ENCODE assay signal across 16 cellular contexts in genomic region chr10:69484736-69485135, GRCh38. TPM values are rescaled to one million over a fixed set of nuclear protein-coding genes. Genes with fewer than 3 reads are reported as not detected.
A peak's percentile ranks its signal among the peaks of the same experiment; 100 is the strongest.
DNase-seq lines count a peak whose midpoint lies in the region; ATAC-seq and TF ChIP-seq lines count a peak whose summit lies in the region.
"Had no signal": no experiment of that assay in that cellular context is flagged by ENCODE, and none has a peak within 500 bp of the region (broad histone marks: within the 10 kb centered on the region; RNA-seq: fewer than 3 reads in every experiment).

No MANE protein-coding gene starts in this region.

- H4K20me1 ChIP-seq in smooth muscle cell (ENCODE audit: low read depth): no peaks in the 10 kb centered on the region

- no peak overlapping the region for H3K9ac ChIP-seq in smooth muscle cell (ENCODE audit: low read depth)

- H3K4me1 ChIP-seq in left ventricle myocardium inferior (peaks cover 76% of the 10 kb centered on the region), gastroesophageal sphincter (peaks cover 26 to 88% (median 51%) of the 10 kb centered on the region in 3 donors), smooth muscle cell (ENCODE audit: low read depth) (peaks cover 13% of the 10 kb centered on the region), vagina (peaks cover 20% of the 10 kb centered on the region)

- intact Hi-C loops in left ventricle myocardium inferior (cut with micrococcal nuclease) (no loop called here), Right ventricle myocardium inferior (cut with DNase I) (loop anchor here (5.0 kb wide), 1 partner anchor 47 kb away; no protein-coding TSS in a partner anchor), vagina (cut with DNase I) (no loop called here)

- H3K9me3 ChIP-seq in left ventricle myocardium inferior (replicated peaks): peaks cover 12% of the 10 kb centered on the region
- peaks cover 0 to 11% (median 0%) of the 10 kb centered on the region in 3 donors for H3K9me3 ChIP-seq in gastroesophageal sphincter
- no peaks in the 10 kb centered on the region for H3K9me3 ChIP-seq in smooth muscle cell (replicated peaks; ENCODE audit: low read depth)
- H3K9me3 ChIP-seq in vagina: no peaks in the 10 kb centered on the region
- H3K9me3 ChIP-seq: MG63 had no signal

- ATAC-seq in Right ventricle myocardium inferior: no peak
- ATAC-seq in gastroesophageal sphincter: no peak
- ATAC-seq: CD8-positive, alpha-beta T cell had no signal

- H3K36me3 ChIP-seq in left ventricle myocardium inferior: peaks cover 4% of the 10 kb centered on the region
- H3K36me3 ChIP-seq in gastroesophageal sphincter: peaks cover 0 to 14% of the 10 kb centered on the region in 2 donors
- H3K36me3 ChIP-seq in smooth muscle cell (ENCODE audit: low read depth): peaks cover 5% of the 10 kb centered on the region
- no peaks in the 10 kb centered on the region for H3K36me3 ChIP-seq in vagina
- H3K36me3 ChIP-seq: MG63 had no signal

- no peak for TF ChIP-seq POLR2A in gastroesophageal sphincter (IDR thresholded peaks at IDR 0.05)
- no peak for TF ChIP-seq POLR2A in vagina (IDR thresholded peaks at IDR 0.05)

- H2AFZ ChIP-seq in smooth muscle cell (ENCODE audit: low read depth): no peak overlapping the region

- DNase-seq in left ventricle myocardium inferior: no peak
- DNase-seq in Right ventricle myocardium inferior (ENCODE audit: missing footprints): no peak
- DNase-seq in smooth muscle cell (lab: John Stamatoyannopoulos, UW; ENCODE audit: unreplicated experiment): no peak
- DNase-seq in vagina (ENCODE audit: extremely low spot score in 2 of 2): no peak
- DNase-seq in effector CD8-positive, alpha-beta T cell (lab: John Stamatoyannopoulos, UW): no peak
- no peak for DNase-seq in NCI-H2081 (lab: John Stamatoyannopoulos, UW)
- no peak for DNase-seq in activated effector memory CD4-positive, alpha-beta T cell treated with anti-CD3 and anti-CD28 coated beads, Interleukin-2, amount 50 U/mL, for 16 hours
- DNase-seq: 8988T; CD8-positive, alpha-beta T cell; H7; NCI-H1105; NCI-H1694 treated with DMSO at 0.1 percent for 48 hours; NCI-H446 treated with DMSO at 0.1 percent for 48 hours; NCI-H82 had no signal

- WGBS in gastroesophageal sphincter (ENCODE audit: low coverage in 1 of 2), 2 donors: 53% methylated on average over 3 of the region's 7 CpGs; no CpG with 5 or more reads in 1 of the 2 donors
- WGBS in smooth muscle cell (ENCODE audit: low lambda C conversion rate): 83% methylated on average over 7 of the region's 7 CpGs

- H3K4me3 ChIP-seq in left ventricle myocardium inferior (no peak overlapping the region), gastroesophageal sphincter (no peak overlapping the region), smooth muscle cell (no peak overlapping the region), vagina (no peak overlapping the region)
- H3K4me3 ChIP-seq: MG63 had no signal

- peak overlapping the region; percentile 15 for H3K4me2 ChIP-seq in smooth muscle cell

- H3K27me3 ChIP-seq in left ventricle myocardium inferior (ENCODE audit: low read depth): no peaks in the 10 kb centered on the region
- no peaks in the 10 kb centered on the region for H3K27me3 ChIP-seq in gastroesophageal sphincter
- no peaks in the 10 kb centered on the region for H3K27me3 ChIP-seq in smooth muscle cell (ENCODE audit: low read depth)
- no peaks in the 10 kb centered on the region for H3K27me3 ChIP-seq in vagina
- H3K27me3 ChIP-seq: MG63 had no signal

- peaks cover 29% of the 10 kb centered on the region for H3K79me2 ChIP-seq in smooth muscle cell (ENCODE audit: low read depth)

- TF ChIP-seq EP300 in gastroesophageal sphincter (IDR thresholded peaks at IDR 0.05): no peak

- H3K27ac ChIP-seq in left ventricle myocardium inferior (replicated peaks): peak overlapping the region; percentile 10
- peak overlapping the region; percentile 82 to 90 (median 88) for H3K27ac ChIP-seq in gastroesophageal sphincter
- H3K27ac ChIP-seq in smooth muscle cell (ENCODE audit: low read depth): peak overlapping the region; percentile 97
- H3K27ac ChIP-seq in vagina: peak overlapping the region; percentile 10

- H3F3A ChIP-seq in smooth muscle cell (ENCODE audit: low read depth): peaks cover 18% of the 10 kb centered on the region

- TF ChIP-seq CTCF in left ventricle myocardium inferior (IDR thresholded peaks at IDR 0.05; ENCODE audit: borderline replicate concordance): no peak
- no peak for TF ChIP-seq CTCF in gastroesophageal sphincter (IDR thresholded peaks at IDR 0.05)
- TF ChIP-seq CTCF in smooth muscle cell (IDR thresholded peaks at IDR 0.05; ENCODE audit: borderline replicate concordance, insufficient read depth, poor library complexity, severe bottlenecking): no peak
- no peak for TF ChIP-seq CTCF in vagina (IDR thresholded peaks at IDR 0.05)

RNA-seq across cellular contexts. Expression of gene TSPAN15, which starts 33.5 kb away (rescaled TPM):
- total RNA-seq in left ventricle myocardium inferior (6.8 TPM), Right ventricle myocardium inferior (11.8 TPM), gastroesophageal sphincter (10 to 100 TPM; 51.9 to 66.7 (median 58.1) TPM), smooth muscle cell (113 and 145 TPM in 2 replicates), vagina (26.5 TPM)
- polyA plus RNA-seq in smooth muscle cell: 144 and 249 TPM in 2 replicates

Comparison
In these comparisons a context has a peak if more than half of its experiments do, and no peak if none do; other contexts are left out.
1. H3K27ac ChIP-seq: peak in every context shown above with its lines; median percentile 97 in smooth muscle cell; 88 in gastroesophageal sphincter; 10 in left ventricle myocardium inferior; 10 in vagina.